9 cellular contexts compared by ENCODE assay signal in the genomic region with DNA sequence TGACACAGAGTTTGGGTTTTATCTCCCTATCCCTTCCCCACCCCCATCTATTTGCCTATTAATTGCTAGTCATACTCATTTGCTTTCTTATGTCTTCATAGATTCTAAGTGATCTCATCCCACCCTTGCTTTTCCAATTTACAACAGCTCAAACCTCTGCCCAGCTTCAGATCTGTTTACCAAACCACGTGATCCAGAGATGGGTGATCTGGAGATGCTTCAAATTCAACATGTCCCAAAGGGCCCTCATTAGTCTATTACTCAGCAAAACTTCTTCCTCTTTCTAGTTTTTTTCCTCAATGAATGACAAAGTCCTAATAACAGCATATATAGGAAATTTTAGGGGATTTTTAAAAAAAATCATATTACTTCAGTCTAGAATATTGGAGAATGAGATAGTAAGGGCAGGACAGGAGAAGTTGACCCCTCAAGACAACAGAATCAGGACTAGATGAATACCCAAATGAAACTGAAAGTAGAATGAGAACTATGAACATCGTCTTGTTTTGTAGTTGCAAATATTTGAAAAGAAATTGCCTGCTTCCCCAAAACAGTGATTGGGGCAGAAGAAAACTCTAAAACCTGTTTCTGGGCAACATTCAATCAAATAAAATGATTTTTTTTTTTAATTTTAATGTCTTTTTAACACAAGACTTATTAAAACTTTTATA.
DNase-seq lines count a peak whose midpoint lies in the region; ATAC-seq and TF ChIP-seq lines count a peak whose summit lies in the region.
"Had no signal": no experiment of that assay in that cellular context is flagged by ENCODE, and none has a peak within 500 bp of the region (broad histone marks: within the 10 kb centered on the region; RNA-seq: fewer than 3 reads in every experiment).

No MANE protein-coding gene starts in this region.

- no peaks in the 10 kb centered on the region for H3K9me3 ChIP-seq in CD4-positive, CD25-positive, alpha-beta regulatory T cell (ENCODE audit: control insufficient read depth in 2 of 2, low read length in 2 of 2)
- H3K9me3 ChIP-seq in Loucy (ENCODE audit: insufficient read depth, low read depth, low read length) (no peaks in the 10 kb centered on the region), fibroblast of lung (ENCODE audit: control insufficient read depth, insufficient read depth, low read depth, low read length) (no peaks in the 10 kb centered on the region)

- peak in 2 of 3 donors; percentile 24 to 47 for DNase-seq in CD4-positive, CD25-positive, alpha-beta regulatory T cell
- DNase-seq in fibroblast of lung (ENCODE audit: low read depth in 2 of 2) (peak in 1 of 2 donors; percentile 12), HPDE6-E6E7 (ENCODE audit: extremely low spot score) (no peak), NCI-H748 (lab: John Stamatoyannopoulos, UW; ENCODE audit: unreplicated experiment) (no peak), UCSD-AML1 (lab: John Stamatoyannopoulos, UW; ENCODE audit: unreplicated experiment) (no peak)
- no peak for DNase-seq in stimulated activated CD4-positive, alpha-beta T cell treated with anti-CD3 and anti-CD28 coated beads, Interleukin-4, amount 100 ng/mL, for 24 hours
- DNase-seq: occipital lobe had no signal

- H3K4me1 ChIP-seq in CD4-positive, CD25-positive, alpha-beta regulatory T cell (ENCODE audit: control insufficient read depth, insufficient read depth, low read length, poor library complexity, severe bottlenecking) = peaks cover 13% of the 10 kb centered on the region
- peaks cover 22% of the 10 kb centered on the region for H3K4me1 ChIP-seq in Loucy (ENCODE audit: insufficient read depth, low read length, poor library complexity, severe bottlenecking)
- no peaks in the 10 kb centered on the region for H3K4me1 ChIP-seq in fibroblast of lung (ENCODE audit: control insufficient read depth, extremely low read depth, insufficient read depth, low read length)

- no peaks in the 10 kb centered on the region for H3K27me3 Mint-ChIP-seq in CD4-positive, CD25-positive, alpha-beta regulatory T cell

- H3K9ac ChIP-seq in Loucy (ENCODE audit: low read depth, low read length, poor library complexity, severe bottlenecking) (peak overlapping the region; percentile 16), fibroblast of lung (ENCODE audit: insufficient read depth, low read length) (no peak overlapping the region)

- H3K9me2 ChIP-seq in Loucy (replicated peaks; ENCODE audit: low read depth, low read length) = no peaks in the 10 kb centered on the region

- H4K20me1 ChIP-seq in Loucy (ENCODE audit: insufficient read depth, low read length, poor library complexity, severe bottlenecking) = no peaks in the 10 kb centered on the region
- H4K20me1 ChIP-seq in fibroblast of lung (ENCODE audit: control insufficient read depth, extremely low read depth, insufficient read depth, low read length) = no peaks in the 10 kb centered on the region

- H3K36me3 Mint-ChIP-seq in CD4-positive, CD25-positive, alpha-beta regulatory T cell = peaks cover 6% of the 10 kb centered on the region

- H3K4me1 Mint-ChIP-seq in CD4-positive, CD25-positive, alpha-beta regulatory T cell = peaks cover 20 to 42% (median 23%) of the 10 kb centered on the region in 4 donors

- peak overlapping the region; percentile 80 to 90 (median 89) for H3K27ac Mint-ChIP-seq in CD4-positive, CD25-positive, alpha-beta regulatory T cell

- peak overlapping the region; percentile 87 for H3K4me3 ChIP-seq in CD4-positive, CD25-positive, alpha-beta regulatory T cell (ENCODE audit: low read depth, low read length)
- H3K4me3 ChIP-seq in Loucy (ENCODE audit: low read length, poor library complexity, severe bottlenecking) (peak overlapping the region; percentile 59), fibroblast of lung (replicated peaks in 1 of 4; ENCODE audit: control extremely low read depth in 1 of 4, insufficient read depth in 1 of 4, low read depth in 3 of 4, low read length in 4 of 4) (peak overlapping the region; percentile 1 to 31 (median 14))

- no peak for ATAC-seq in CD4-positive, CD25-positive, alpha-beta regulatory T cell (ENCODE audit: low read depth in 2 of 2)
- peak; percentile 69 for ATAC-seq in GM19467 (IDR thresholded peaks at IDR 0.05; ENCODE audit: unreplicated experiment)

- TF ChIP-seq CTCF in Loucy (conservative IDR thresholded peaks at IDR 0.05; ENCODE audit: low read length) = no peak
- TF ChIP-seq CTCF in fibroblast of lung (conservative IDR thresholded peaks at IDR 0.05 in 1 of 2, IDR thresholded peaks at IDR 0.05 in 1 of 2; ENCODE audit: low read depth in 1 of 2, low read length in 2 of 2) = no peak

- H3K36me3 ChIP-seq in CD4-positive, CD25-positive, alpha-beta regulatory T cell (ENCODE audit: control insufficient read depth, insufficient read depth, low read length) = no peaks in the 10 kb centered on the region
- H3K36me3 ChIP-seq in Loucy (ENCODE audit: insufficient read depth, low read length) = no peaks in the 10 kb centered on the region
- H3K36me3 ChIP-seq in fibroblast of lung (ENCODE audit: control insufficient read depth, insufficient read depth, low read length) = no peaks in the 10 kb centered on the region

- peak overlapping the region; percentile 24 to 82 (median 53) for H3K4me3 Mint-ChIP-seq in CD4-positive, CD25-positive, alpha-beta regulatory T cell

- H2AFZ ChIP-seq in Loucy (ENCODE audit: low read length) (peak overlapping the region; percentile 85), fibroblast of lung (ENCODE audit: low read length) (no peak overlapping the region)

- H3F3A ChIP-seq in Loucy (ENCODE audit: low read depth) = no peaks in the 10 kb centered on the region

- no peak overlapping the region for H3K27ac ChIP-seq in CD4-positive, CD25-positive, alpha-beta regulatory T cell (ENCODE audit: insufficient read depth, low read length, poor library complexity, severe bottlenecking)
- H3K27ac ChIP-seq in fibroblast of lung (ENCODE audit: insufficient read depth, low read length) = no peak overlapping the region

- peaks cover 0 to 11% (median 3%) of the 10 kb centered on the region in 7 donors for H3K9me3 Mint-ChIP-seq in CD4-positive, CD25-positive, alpha-beta regulatory T cell

- H3K79me2 ChIP-seq in Loucy (ENCODE audit: insufficient read depth, low read length) (no peaks in the 10 kb centered on the region), fibroblast of lung (ENCODE audit: control insufficient read depth, insufficient read depth, low read length) (no peaks in the 10 kb centered on the region)

- no peaks in the 10 kb centered on the region for H3K27me3 ChIP-seq in CD4-positive, CD25-positive, alpha-beta regulatory T cell (ENCODE audit: control insufficient read depth, insufficient read depth, low read length)
- no peaks in the 10 kb centered on the region for H3K27me3 ChIP-seq in Loucy (ENCODE audit: insufficient read depth, low read length, poor library complexity, severe bottlenecking)
- no peaks in the 10 kb centered on the region for H3K27me3 ChIP-seq in fibroblast of lung (ENCODE audit: control insufficient read depth, insufficient read depth, low read length)

- H3K4me2 ChIP-seq in Loucy (ENCODE audit: low read depth, low read length, poor library complexity, severe bottlenecking) (peak overlapping the region; percentile 74), fibroblast of lung (ENCODE audit: extremely low read depth, insufficient read depth, low read length) (peak overlapping the region; percentile 39)

Comparison
In these comparisons a context has a peak if more than half of its experiments do, and no peak if none do; other contexts are left out.
1. DNase-seq: peak in CD4-positive, CD25-positive, alpha-beta regulatory T cell (2 of 3); none in HPDE6-E6E7 (single experiment), NCI-H748 (single experiment), stimulated activated CD4-positive, alpha-beta T cell treated with anti-CD3 and anti-CD28 coated beads, Interleukin-4, amount 100 ng/mL, for 24 hours (single experiment) and UCSD-AML1 (single experiment).
2. H3K4me3 ChIP-seq: peak in every context shown above with its lines; median percentile 87 in CD4-positive, CD25-positive, alpha-beta regulatory T cell; 59 in Loucy; 14 in fibroblast of lung.